In genomic region chr17:82769041-82769440, GRCh38 we compare ENCODE assay signal across 3 cellular contexts.
TF ChIP-seq lines count a peak whose summit lies in the region.

No MANE protein-coding gene starts in this region.

TF ChIP-seq in SK-N-SH, 30 proteins besides CTCF, POLR2A, EP300 and RAD21:
- TF ChIP-seq NRF1 (IDR thresholded peaks at IDR 0.05; ENCODE audit: low read depth, low read length) (no peak), FOXM1 (IDR thresholded peaks at IDR 0.05; ENCODE audit: low read depth) (no peak), SIN3A (IDR thresholded peaks at IDR 0.05; ENCODE audit: borderline replicate concordance, low read depth, low read length) (no peak), RFX5 (IDR thresholded peaks at IDR 0.05; ENCODE audit: low read length) (no peak), FOSL2 (IDR thresholded peaks at IDR 0.05; ENCODE audit: borderline replicate concordance, low read depth) (no peak), TEAD4 (IDR thresholded peaks at IDR 0.05; ENCODE audit: borderline replicate concordance, insufficient read depth) (no peak), NFIC (IDR thresholded peaks at IDR 0.05; ENCODE audit: borderline replicate concordance) (no peak)

TF ChIP-seq in SK-N-SH treated with all-trans-retinoic acid at 6 μM for 48 hours, 23 proteins besides CTCF, POLR2A, EP300 and RAD21:
- no peak for TF ChIP-seq PPARA (CRISPR knock-in tag; IDR thresholded peaks at IDR 0.05; ENCODE audit: borderline replicate concordance)
- no peak for TF ChIP-seq TSHZ2 (CRISPR knock-in tag; IDR thresholded peaks at IDR 0.05)
TF ChIP-seq in SK-N-SH treated with all-trans-retinoic acid at 6 μM for 48 hours: peak in this region for 0.

TF ChIP-seq in HepG2, 621 proteins besides CTCF, POLR2A, EP300 and RAD21:
- peak; percentile 100 for TF ChIP-seq ZNF543 (CRISPR knock-in tag; IDR thresholded peaks at IDR 0.05)
- TF ChIP-seq CCAR2 (optimal IDR thresholded peaks at IDR 0.05; ENCODE audit: low read depth, low read length), result no peak
- no peak for TF ChIP-seq HNF1A (IDR thresholded peaks at IDR 0.05; ENCODE audit: low read depth)
- TF ChIP-seq HNF1A (CRISPR knock-in tag; IDR thresholded peaks at IDR 0.05; ENCODE audit: borderline replicate concordance), result no peak
